In genomic region chr17:43353364-43353763, GRCh38 we compare ENCODE assay signal across 1 cellular context.
A peak's percentile ranks its signal among the peaks of the same experiment; 100 is the strongest.
TF ChIP-seq lines count a peak whose summit lies in the region.

No MANE protein-coding gene starts in this region.

TF ChIP-seq in K562, 482 proteins besides CTCF, POLR2A, EP300 and RAD21 (continued from another document):
- no peak for TF ChIP-seq MLLT1 (IDR thresholded peaks at IDR 0.05)
- peak; percentile 16 for TF ChIP-seq NFIC (IDR thresholded peaks at IDR 0.05)
- TF ChIP-seq ARID1B (IDR thresholded peaks at IDR 0.05) = peak; percentile 52; the same call in 1 of the 2 replicates
- no peak for TF ChIP-seq LCOR (CRISPR knock-in tag; IDR thresholded peaks at IDR 0.05)
- no peak for TF ChIP-seq POLR2AphosphoS5 (IDR thresholded peaks at IDR 0.05; ENCODE audit: control insufficient read depth, insufficient read depth, low read depth, low read length)
- TF ChIP-seq CBFA2T3 (IDR thresholded peaks at IDR 0.05) = peak; percentile 71
- no peak for TF ChIP-seq NFE2L1 (tag; IDR thresholded peaks at IDR 0.05; ENCODE audit: borderline replicate concordance, low read depth)
- no peak for TF ChIP-seq ZFP1 (CRISPR knock-in tag; IDR thresholded peaks at IDR 0.05)
- TF ChIP-seq GTF2E2 (tag; IDR thresholded peaks at IDR 0.05) = no peak
- TF ChIP-seq CBX8 (IDR thresholded peaks at IDR 0.05; ENCODE audit: borderline replicate concordance, extremely low read depth, low read depth, low read length, poor library complexity, severe bottlenecking) = no peak
- TF ChIP-seq SIX5 (IDR thresholded peaks at IDR 0.05; ENCODE audit: borderline replicate concordance in 1 of 2, insufficient read depth in 1 of 2, low read depth in 1 of 2, low read length in 2 of 2) = no peak
- TF ChIP-seq RCOR1 (IDR thresholded peaks at IDR 0.05; ENCODE audit: borderline replicate concordance in 1 of 2, low read depth in 2 of 2, low read length in 2 of 2) = 0 out of 4 replicates have a peak, but pooled peaks of 1 of the 2 experiments have one; percentile 34
- TF ChIP-seq TGIF2 (CRISPR knock-in tag; IDR thresholded peaks at IDR 0.05) = no peak
- TF ChIP-seq MCM5 (IDR thresholded peaks at IDR 0.05; ENCODE audit: low read depth) = no peak
- no peak for TF ChIP-seq SIN3A (IDR thresholded peaks at IDR 0.05; ENCODE audit: borderline replicate concordance in 2 of 2, control insufficient read depth in 1 of 2, low read depth in 2 of 2, low read length in 2 of 2)
- no peak for TF ChIP-seq RBM39 (optimal IDR thresholded peaks at IDR 0.05; ENCODE audit: low read depth, low read length)
- peak; percentile 66 for TF ChIP-seq TAL1 (IDR thresholded peaks at IDR 0.05)
- no peak for TF ChIP-seq DMBX1 (CRISPR knock-in tag; IDR thresholded peaks at IDR 0.05; ENCODE audit: borderline replicate concordance)
- no peak for TF ChIP-seq BRF1 (IDR thresholded peaks at IDR 0.05; ENCODE audit: borderline replicate concordance, extremely low read depth, insufficient read length)
- no peak for TF ChIP-seq ZBTB1 (CRISPR knock-in tag; IDR thresholded peaks at IDR 0.05; ENCODE audit: borderline replicate concordance, low read depth)
- TF ChIP-seq U2AF1 (optimal IDR thresholded peaks at IDR 0.05; ENCODE audit: low read depth, low read length) = no peak
- peak in 1 of 2 experiments; percentile 35; a peak in 1 of 4 replicates for TF ChIP-seq MAZ (CRISPR knock-in tag; conservative IDR thresholded peaks at IDR 0.05 in 1 of 2, IDR thresholded peaks at IDR 0.05 in 1 of 2)
- TF ChIP-seq HDAC8 (tag; IDR thresholded peaks at IDR 0.05) = no peak
- no peak for TF ChIP-seq MCM2 (IDR thresholded peaks at IDR 0.05; ENCODE audit: low read depth)
- TF ChIP-seq ZNF24 (IDR thresholded peaks at IDR 0.05) = 0 out of 2 replicates have a peak, but pooled peaks have one; percentile 9
- TF ChIP-seq ZNF707 (CRISPR knock-in tag; conservative IDR thresholded peaks at IDR 0.05) = no peak
- peak; percentile 75 for TF ChIP-seq TEAD4 (IDR thresholded peaks at IDR 0.05; ENCODE audit: low read length)
- no peak for TF ChIP-seq TEAD4 (CRISPR knock-in tag; IDR thresholded peaks at IDR 0.05; ENCODE audit: borderline replicate concordance)
- 0 out of 4 replicates have a peak, but pooled peaks of 1 of the 2 experiments have one; percentile 17 for TF ChIP-seq TRIM24 (IDR thresholded peaks at IDR 0.05)
- 0 out of 2 replicates have a peak, but pooled peaks have one; percentile 26 for TF ChIP-seq TCF3 (CRISPR knock-in tag; IDR thresholded peaks at IDR 0.05)
- TF ChIP-seq TCF7L2 (IDR thresholded peaks at IDR 0.05; ENCODE audit: low read depth, low read length) = no peak
- no peak for TF ChIP-seq HNRNPK (IDR thresholded peaks at IDR 0.05; ENCODE audit: low read depth, low read length, poor library complexity, severe bottlenecking)
- TF ChIP-seq CBFA2T2 (conservative IDR thresholded peaks at IDR 0.05) = peak; percentile 59
- no peak for TF ChIP-seq ELF2 (CRISPR knock-in tag; IDR thresholded peaks at IDR 0.05)
